14 cellular contexts compared by ENCODE assay signal in genomic region chr9:73167614-73168013, GRCh38. TPM values are rescaled to one million over a fixed set of nuclear protein-coding genes. Genes with fewer than 3 reads are reported as not detected.
DNase-seq lines count a peak whose midpoint lies in the region; ATAC-seq and TF ChIP-seq lines count a peak whose summit lies in the region.
"Had no signal": no experiment of that assay in that cellular context is flagged by ENCODE, and none has a peak within 500 bp of the region (broad histone marks: within the 10 kb centered on the region; RNA-seq: fewer than 3 reads in every experiment).

No MANE protein-coding gene starts in this region.

- H3K4me3 Mint-ChIP-seq in CD4-positive, alpha-beta T cell: no peak overlapping the region
- H3K4me3 Mint-ChIP-seq: neural progenitor cell had no signal

- no peaks in the 10 kb centered on the region for H3K9me3 Mint-ChIP-seq in CD4-positive, alpha-beta T cell
- H3K9me3 Mint-ChIP-seq: neural progenitor cell had no signal

- POLR2A ChIA-PET in CD4-positive, alpha-beta T cell (lab: Charles Lee): no interaction called here

- no peaks in the 10 kb centered on the region for H3K9me3 ChIP-seq in CD4-positive, alpha-beta T cell (ENCODE audit: control insufficient read depth, low read length)

- CTCF ChIA-PET in CD4-positive, alpha-beta T cell (lab: Charles Lee): interaction anchor here (0.9 kb wide), 1 partner anchor 60 kb away, joined by 3 read pairs; no protein-coding TSS in a partner anchor

- H3K27ac ChIP-seq in CD4-positive, alpha-beta T cell (ENCODE audit: low read depth, low read length): no peak overlapping the region
- H3K27ac ChIP-seq in epithelial cell of prostate: peak overlapping the region; percentile 34
- H3K27ac ChIP-seq: C4-2B, neural progenitor cell had no signal

- DNase-seq in CD4-positive, alpha-beta T cell: no peak
- DNase-seq in epithelial cell of prostate (ENCODE audit: low read depth, low spot score) (no peak), sciatic nerve (ENCODE audit: low spot score) (no peak), NCI-H1048 (lab: John Stamatoyannopoulos, UW) (no peak), DMS79 (lab: John Stamatoyannopoulos, UW) (no peak)
- DNase-seq: NCI-H1436 treated with DMSO at 0.1 percent for 48 hours, NCI-H82, T1000 had no signal

- peaks cover 21% of the 10 kb centered on the region for H3K4me1 Mint-ChIP-seq in CD4-positive, alpha-beta T cell (ENCODE audit: low read depth)

- no peak for ATAC-seq in CD4-positive, alpha-beta T cell (ENCODE audit: poor library complexity)
- peak; percentile 52 for ATAC-seq in GM18511 (IDR thresholded peaks at IDR 0.05; ENCODE audit: unreplicated experiment)
- ATAC-seq in HG03558 (IDR thresholded peaks at IDR 0.05; ENCODE audit: extremely low read depth, unreplicated experiment): peak; percentile 69
- ATAC-seq in sciatic nerve: no peak
- no peak for ATAC-seq in SK-N-SH treated with all-trans-retinoic acid at 6 μM for 48 hours
- ATAC-seq: Right ventricle myocardium inferior had no signal

- peaks cover 91% of the 10 kb centered on the region for H3K36me3 Mint-ChIP-seq in CD4-positive, alpha-beta T cell (ENCODE audit: low read depth)

- intact Hi-C loops in CD4-positive, alpha-beta T cell (cut with DNase I, micrococcal nuclease): loop anchor here (5.0 to 10.0 kb wide), 2 partner anchors 35 to 813 kb away; no protein-coding TSS in a partner anchor
- intact Hi-C loops in sciatic nerve (cut with DNase I): no loop called here

- H3K27me3 Mint-ChIP-seq in CD4-positive, alpha-beta T cell: no peaks in the 10 kb centered on the region

- H3K27ac Mint-ChIP-seq in CD4-positive, alpha-beta T cell: peak overlapping the region; percentile 72
- H3K27ac Mint-ChIP-seq: neural progenitor cell had no signal

- TF ChIP-seq CTCF in CD4-positive, alpha-beta T cell (IDR thresholded peaks at IDR 0.05): no peak

- no peaks in the 10 kb centered on the region for H3K27me3 ChIP-seq in CD4-positive, alpha-beta T cell (ENCODE audit: control insufficient read depth, insufficient read depth, low read length)
- H3K27me3 ChIP-seq: neural progenitor cell had no signal

TF ChIP-seq in SK-N-SH treated with all-trans-retinoic acid at 6 μM for 48 hours, 23 proteins besides CTCF, POLR2A, EP300 and RAD21:
- TF ChIP-seq GLIS3 (CRISPR knock-in tag; IDR thresholded peaks at IDR 0.05): no peak
- TF ChIP-seq ZNF565 (CRISPR knock-in tag; conservative IDR thresholded peaks at IDR 0.05; ENCODE audit: low read depth): no peak
- TF ChIP-seq CSDC2 (CRISPR knock-in tag; IDR thresholded peaks at IDR 0.05): no peak
- TF ChIP-seq SNAI2 (CRISPR knock-in tag; IDR thresholded peaks at IDR 0.05): no peak
- TF ChIP-seq, protein P1, sequence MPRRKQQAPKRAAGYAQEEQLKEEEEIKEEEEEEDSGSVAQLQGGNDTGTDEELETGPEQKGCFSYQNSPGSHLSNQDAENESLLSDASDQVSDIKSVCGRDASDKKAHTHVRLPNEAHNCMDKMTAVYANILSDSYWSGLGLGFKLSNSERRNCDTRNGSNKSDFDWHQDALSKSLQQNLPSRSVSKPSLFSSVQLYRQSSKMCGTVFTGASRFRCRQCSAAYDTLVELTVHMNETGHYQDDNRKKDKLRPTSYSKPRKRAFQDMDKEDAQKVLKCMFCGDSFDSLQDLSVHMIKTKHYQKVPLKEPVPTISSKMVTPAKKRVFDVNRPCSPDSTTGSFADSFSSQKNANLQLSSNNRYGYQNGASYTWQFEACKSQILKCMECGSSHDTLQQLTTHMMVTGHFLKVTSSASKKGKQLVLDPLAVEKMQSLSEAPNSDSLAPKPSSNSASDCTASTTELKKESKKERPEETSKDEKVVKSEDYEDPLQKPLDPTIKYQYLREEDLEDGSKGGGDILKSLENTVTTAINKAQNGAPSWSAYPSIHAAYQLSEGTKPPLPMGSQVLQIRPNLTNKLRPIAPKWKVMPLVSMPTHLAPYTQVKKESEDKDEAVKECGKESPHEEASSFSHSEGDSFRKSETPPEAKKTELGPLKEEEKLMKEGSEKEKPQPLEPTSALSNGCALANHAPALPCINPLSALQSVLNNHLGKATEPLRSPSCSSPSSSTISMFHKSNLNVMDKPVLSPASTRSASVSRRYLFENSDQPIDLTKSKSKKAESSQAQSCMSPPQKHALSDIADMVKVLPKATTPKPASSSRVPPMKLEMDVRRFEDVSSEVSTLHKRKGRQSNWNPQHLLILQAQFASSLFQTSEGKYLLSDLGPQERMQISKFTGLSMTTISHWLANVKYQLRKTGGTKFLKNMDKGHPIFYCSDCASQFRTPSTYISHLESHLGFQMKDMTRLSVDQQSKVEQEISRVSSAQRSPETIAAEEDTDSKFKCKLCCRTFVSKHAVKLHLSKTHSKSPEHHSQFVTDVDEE (CRISPR knock-in tag; IDR thresholded peaks at IDR 0.05): no peak
- no peak for TF ChIP-seq OSR1 (CRISPR knock-in tag; IDR thresholded peaks at IDR 0.05)
- no peak for TF ChIP-seq ZFP3 (CRISPR knock-in tag; IDR thresholded peaks at IDR 0.05)
- TF ChIP-seq RARB (CRISPR knock-in tag; IDR thresholded peaks at IDR 0.05): no peak
- TF ChIP-seq ZNF8 (CRISPR knock-in tag; IDR thresholded peaks at IDR 0.05): no peak
- no peak for TF ChIP-seq CREB5 (CRISPR knock-in tag; IDR thresholded peaks at IDR 0.05; ENCODE audit: low read depth)
- no peak for TF ChIP-seq TCF4 (CRISPR knock-in tag; IDR thresholded peaks at IDR 0.05; ENCODE audit: borderline replicate concordance)
- TF ChIP-seq, protein P2, sequence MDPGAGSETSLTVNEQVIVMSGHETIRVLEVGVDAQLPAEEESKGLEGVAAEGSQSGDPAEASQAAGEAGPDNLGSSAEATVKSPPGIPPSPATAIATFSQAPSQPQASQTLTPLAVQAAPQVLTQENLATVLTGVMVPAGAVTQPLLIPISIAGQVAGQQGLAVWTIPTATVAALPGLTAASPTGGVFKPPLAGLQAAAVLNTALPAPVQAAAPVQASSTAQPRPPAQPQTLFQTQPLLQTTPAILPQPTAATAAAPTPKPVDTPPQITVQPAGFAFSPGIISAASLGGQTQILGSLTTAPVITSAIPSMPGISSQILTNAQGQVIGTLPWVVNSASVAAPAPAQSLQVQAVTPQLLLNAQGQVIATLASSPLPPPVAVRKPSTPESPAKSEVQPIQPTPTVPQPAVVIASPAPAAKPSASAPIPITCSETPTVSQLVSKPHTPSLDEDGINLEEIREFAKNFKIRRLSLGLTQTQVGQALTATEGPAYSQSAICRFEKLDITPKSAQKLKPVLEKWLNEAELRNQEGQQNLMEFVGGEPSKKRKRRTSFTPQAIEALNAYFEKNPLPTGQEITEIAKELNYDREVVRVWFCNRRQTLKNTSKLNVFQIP (CRISPR knock-in tag; IDR thresholded peaks at IDR 0.05; ENCODE audit: borderline replicate concordance, low read depth): no peak
- TF ChIP-seq, protein P3, sequence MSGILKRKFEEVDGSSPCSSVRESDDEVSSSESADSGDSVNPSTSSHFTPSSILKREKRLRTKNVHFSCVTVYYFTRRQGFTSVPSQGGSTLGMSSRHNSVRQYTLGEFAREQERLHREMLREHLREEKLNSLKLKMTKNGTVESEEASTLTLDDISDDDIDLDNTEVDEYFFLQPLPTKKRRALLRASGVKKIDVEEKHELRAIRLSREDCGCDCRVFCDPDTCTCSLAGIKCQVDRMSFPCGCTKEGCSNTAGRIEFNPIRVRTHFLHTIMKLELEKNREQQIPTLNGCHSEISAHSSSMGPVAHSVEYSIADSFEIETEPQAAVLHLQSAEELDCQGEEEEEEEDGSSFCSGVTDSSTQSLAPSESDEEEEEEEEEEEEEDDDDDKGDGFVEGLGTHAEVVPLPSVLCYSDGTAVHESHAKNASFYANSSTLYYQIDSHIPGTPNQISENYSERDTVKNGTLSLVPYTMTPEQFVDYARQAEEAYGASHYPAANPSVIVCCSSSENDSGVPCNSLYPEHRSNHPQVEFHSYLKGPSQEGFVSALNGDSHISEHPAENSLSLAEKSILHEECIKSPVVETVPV (CRISPR knock-in tag; IDR thresholded peaks at IDR 0.05): no peak
- TF ChIP-seq ZNF70 (CRISPR knock-in tag; IDR thresholded peaks at IDR 0.05): no peak
TF ChIP-seq in SK-N-SH treated with all-trans-retinoic acid at 6 μM for 48 hours: peak in this region for 0.

RNA-seq across cellular contexts. Expression of gene ANXA1, which starts 15.9 kb away (rescaled TPM):
- total RNA-seq in CD4-positive, alpha-beta T cell: 100 to 1,000 TPM; 310 to 317 TPM
- total RNA-seq in sciatic nerve: 293 TPM

Comparison
In these comparisons a context has a peak if more than half of its experiments do, and no peak if none do; other contexts are left out.
1. ATAC-seq: peak in GM18511 (single experiment) and HG03558 (single experiment); none in CD4-positive, alpha-beta T cell (single experiment), sciatic nerve (single experiment) and SK-N-SH treated with all-trans-retinoic acid at 6 μM for 48 hours (single experiment).